ENCODE assay signal across 23 cellular contexts in the genomic region with DNA sequence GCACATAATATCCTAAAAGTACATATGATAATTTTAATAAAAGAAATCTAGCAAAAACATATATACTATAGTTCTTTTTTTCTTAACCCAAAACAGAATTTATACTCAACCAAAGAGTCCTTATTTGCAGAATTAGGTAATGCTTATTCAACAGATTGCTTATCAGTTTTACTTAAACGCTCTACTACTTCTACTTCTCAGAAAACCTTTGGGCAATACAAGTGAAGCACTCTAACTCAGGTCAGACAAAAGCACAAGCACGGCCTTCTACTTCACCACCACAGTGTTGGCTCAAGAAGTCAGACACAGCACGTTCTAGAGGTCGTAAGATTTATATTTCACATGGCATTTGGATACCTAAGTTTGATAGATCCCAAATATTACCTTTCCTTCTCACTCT. TPM values are rescaled to one million over a fixed set of nuclear protein-coding genes. Genes with fewer than 3 reads are reported as not detected.
DNase-seq lines count a peak whose midpoint lies in the region; ATAC-seq and TF ChIP-seq lines count a peak whose summit lies in the region.
"Had no signal": no experiment of that assay in that cellular context is flagged by ENCODE, and none has a peak within 500 bp of the region (broad histone marks: within the 10 kb centered on the region; RNA-seq: fewer than 3 reads in every experiment).

No MANE protein-coding gene starts in this region.

- H3K36me3 ChIP-seq in left lung (peaks cover 0 to 58% of the 10 kb centered on the region in 2 donors), upper lobe of right lung (peaks cover 51% of the 10 kb centered on the region)

- H3K4me1 ChIP-seq in left lung (peaks cover 0 to 10% of the 10 kb centered on the region in 2 donors), upper lobe of right lung (peaks cover 22% of the 10 kb centered on the region)

- H3K27ac ChIP-seq in left lung (peak overlapping the region in 1 of 2 donors; percentile 23), upper lobe of right lung (no peak overlapping the region)
- H3K27ac ChIP-seq: SJSA1 had no signal

- TF ChIP-seq CTCF in WTC11 (IDR thresholded peaks at IDR 0.05) (no peak), left lung (IDR thresholded peaks at IDR 0.05) (no peak), upper lobe of right lung (IDR thresholded peaks at IDR 0.05) (no peak)

- intact Hi-C loops in left lung (cut with DNase I) (no loop called here), upper lobe of right lung (cut with DNase I) (no loop called here)

- H3K4me3 ChIP-seq in left lung (no peak overlapping the region), upper lobe of right lung (no peak overlapping the region)
- H3K4me3 ChIP-seq: SJSA1 had no signal

- CTCF ChIA-PET in WTC11 (lab: Charles Lee): no interaction called here

- peaks cover 24% of the 10 kb centered on the region for H3K4me1 Mint-ChIP-seq in activated T-cell treated with anti-CD3 and anti-CD28 coated beads, Interleukin-2, amount 50 U/mL, for 72 hours (ENCODE audit: low read depth)
- H3K4me1 Mint-ChIP-seq in WTC11: peaks cover 44% of the 10 kb centered on the region

- no peak for DNase-seq in activated T-cell treated with anti-CD3 and anti-CD28 coated beads, Interleukin-2, amount 50 U/mL, for 72 hours
- no peak for DNase-seq in activated T-cell treated with anti-CD3 and anti-CD28 coated beads, Interleukin-2, amount 50 U/mL, for 48 hours
- DNase-seq in WTC11 (ENCODE audit: low spot score) (no peak), left lung (no peak), upper lobe of right lung (no peak), NCI-H146 (lab: John Stamatoyannopoulos, UW) (no peak), islet precursor cell (no peak)
- DNase-seq: 8988T; C1 segment of cervical spinal cord; Calu3; CD8-positive, alpha-beta memory T cell; KBM-7; MM.1S; NCI-H1048; NCI-H1417 treated with DMSO at 0.1 percent for 48 hours; NCI-H187 treated with DMSO at 0.1 percent for 48 hours; NCI-H2107; NCI-H2227 treated with DMSO at 0.1 percent for 48 hours; NCI-H524; NCI-H82 had no signal

- H3K9me3 ChIP-seq in left lung (no peaks in the 10 kb centered on the region), upper lobe of right lung (no peaks in the 10 kb centered on the region)
- H3K9me3 ChIP-seq: SJSA1 had no signal

- POLR2A ChIA-PET in WTC11 (lab: Charles Lee): no interaction called here

- no peak for ATAC-seq in activated T-cell treated with anti-CD3 and anti-CD28 coated beads, Interleukin-2, amount 50 U/mL, for 72 hours (replicated peaks in 1 of 2)
- ATAC-seq in WTC11: no peak
- ATAC-seq in left lung: peak; percentile 88
- peak; percentile 82 for ATAC-seq in upper lobe of right lung
- ATAC-seq in HG03108 (IDR thresholded peaks at IDR 0.05; ENCODE audit: unreplicated experiment): no peak
- ATAC-seq: Right ventricle myocardium inferior had no signal

- H3K27me3 Mint-ChIP-seq in activated T-cell treated with anti-CD3 and anti-CD28 coated beads, Interleukin-2, amount 50 U/mL, for 72 hours (ENCODE audit: low read depth): no peaks in the 10 kb centered on the region
- H3K27me3 Mint-ChIP-seq in WTC11 (ENCODE audit: low read depth): no peaks in the 10 kb centered on the region
- H3K27me3 Mint-ChIP-seq: CD8-positive, alpha-beta memory T cell had no signal

- H3K27me3 ChIP-seq in left lung (no peaks in the 10 kb centered on the region), upper lobe of right lung (no peaks in the 10 kb centered on the region)
- H3K27me3 ChIP-seq: SJSA1 had no signal

- H3K36me3 Mint-ChIP-seq in activated T-cell treated with anti-CD3 and anti-CD28 coated beads, Interleukin-2, amount 50 U/mL, for 72 hours (ENCODE audit: insufficient read depth in 2 of 2): peaks cover 6 to 30% of the 10 kb centered on the region in 2 donors
- peaks cover 22% of the 10 kb centered on the region for H3K36me3 Mint-ChIP-seq in WTC11

- no peaks in the 10 kb centered on the region for H3K9me3 Mint-ChIP-seq in activated T-cell treated with anti-CD3 and anti-CD28 coated beads, Interleukin-2, amount 50 U/mL, for 72 hours
- no peaks in the 10 kb centered on the region for H3K9me3 Mint-ChIP-seq in WTC11
- H3K9me3 Mint-ChIP-seq: CD8-positive, alpha-beta memory T cell had no signal

- H3K27ac Mint-ChIP-seq in activated T-cell treated with anti-CD3 and anti-CD28 coated beads, Interleukin-2, amount 50 U/mL, for 72 hours: peak overlapping the region; percentile 83
- H3K27ac Mint-ChIP-seq in WTC11: peak overlapping the region; percentile 82

- H3K4me3 Mint-ChIP-seq in activated T-cell treated with anti-CD3 and anti-CD28 coated beads, Interleukin-2, amount 50 U/mL, for 72 hours: no peak overlapping the region
- no peak overlapping the region for H3K4me3 Mint-ChIP-seq in WTC11
- H3K4me3 Mint-ChIP-seq: CD8-positive, alpha-beta memory T cell had no signal

TF ChIP-seq in WTC11, 78 proteins besides CTCF, POLR2A, EP300 and RAD21:
- TF ChIP-seq KAT7 (CRISPR knock-in tag; IDR thresholded peaks at IDR 0.05; ENCODE audit: borderline replicate concordance) (no peak), ZNF219 (CRISPR knock-in tag; IDR thresholded peaks at IDR 0.05; ENCODE audit: borderline replicate concordance) (no peak)
TF ChIP-seq in WTC11: peak in this region for 0.

RNA-seq across cellular contexts. Expression of a gene that starts 29.2 kb away (rescaled TPM):
- total RNA-seq in activated T-cell treated with anti-CD3 and anti-CD28 coated beads, Interleukin-2, amount 50 U/mL, for 72 hours: 10 to 100 TPM; 50.5 to 54.2 TPM
- total RNA-seq in WTC11 (2021) (56.0 to 62.0 TPM (median 56.5 TPM) in 3 replicates), left lung (10 to 100 TPM; 50.3 to 76.9 TPM), upper lobe of right lung (71.1 TPM)

Comparison
In these comparisons a context has a peak if more than half of its experiments do, and no peak if none do; other contexts are left out.
1. ATAC-seq: peak in left lung (single experiment) and upper lobe of right lung (single experiment); none in activated T-cell treated with anti-CD3 and anti-CD28 coated beads, Interleukin-2, amount 50 U/mL, for 72 hours (0 of 2), WTC11 (single experiment) and HG03108 (single experiment).